In the genomic region with DNA sequence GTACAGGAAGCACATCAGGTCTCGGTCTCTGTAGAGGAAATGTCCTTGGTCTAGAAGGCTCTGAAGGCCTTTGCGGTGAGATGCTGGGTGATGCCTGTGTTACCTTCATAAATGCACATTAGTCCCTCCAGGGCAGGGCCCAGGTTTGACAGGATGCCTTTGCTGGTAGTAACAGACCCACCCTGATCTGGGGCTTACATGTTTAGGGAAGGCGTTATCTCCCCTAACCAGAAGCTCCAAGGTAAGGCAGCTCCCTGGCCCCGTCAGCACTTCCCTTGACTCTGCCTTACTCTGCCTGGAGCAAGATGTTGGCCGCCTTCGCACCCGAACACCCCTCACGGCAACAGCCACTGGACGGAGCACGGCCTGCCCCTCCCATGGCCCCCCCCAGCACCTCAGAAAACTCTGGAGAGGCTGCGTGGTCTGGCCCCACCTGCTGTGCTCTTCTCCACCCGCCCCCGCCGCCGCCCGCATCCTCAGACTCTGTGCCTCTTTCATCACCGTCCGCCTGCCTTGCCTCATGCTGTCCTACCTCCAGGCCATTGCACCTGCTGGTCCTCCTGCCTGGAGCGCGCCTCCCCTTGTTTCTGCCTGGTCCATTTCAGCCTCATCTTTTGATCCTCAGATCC, we compare ENCODE assay signal across 1 cellular context.
TF ChIP-seq lines count a peak whose summit lies in the region.

No MANE protein-coding gene starts in this region.

TF ChIP-seq in K562, 482 proteins besides CTCF, POLR2A, EP300 and RAD21 (continued from another document):
- TF ChIP-seq SREBF1 (IDR thresholded peaks at IDR 0.05; ENCODE audit: borderline replicate concordance, low read depth, low read length) (no peak), ZNF696 (CRISPR knock-in tag; conservative IDR thresholded peaks at IDR 0.05) (no peak), GABPB1 (CRISPR knock-in tag; IDR thresholded peaks at IDR 0.05) (0 out of 2 replicates have a peak, but pooled peaks have one; percentile 40), MECOM (CRISPR knock-in tag; IDR thresholded peaks at IDR 0.05) (no peak), RBM25 (IDR thresholded peaks at IDR 0.05; ENCODE audit: low read depth, low read length, severe bottlenecking) (no peak), GABPA (tag; conservative IDR thresholded peaks at IDR 0.05; ENCODE audit: low read depth) (no peak), NFRKB (IDR thresholded peaks at IDR 0.05; ENCODE audit: low read depth) (no peak), ZBTB1 (CRISPR knock-in tag; IDR thresholded peaks at IDR 0.05; ENCODE audit: borderline replicate concordance, low read depth) (no peak), BMI1 (IDR thresholded peaks at IDR 0.05; ENCODE audit: low read length) (no peak), FOXA3 (CRISPR knock-in tag; conservative IDR thresholded peaks at IDR 0.05 in 1 of 2, IDR thresholded peaks at IDR 0.05 in 1 of 2) (no peak), ILF3 (IDR thresholded peaks at IDR 0.05; ENCODE audit: borderline replicate concordance) (no peak), BDP1 (IDR thresholded peaks at IDR 0.05; ENCODE audit: insufficient read depth, insufficient read length) (no peak), PTTG1 (tag; IDR thresholded peaks at IDR 0.05; ENCODE audit: low read depth) (no peak), POLR2G (IDR thresholded peaks at IDR 0.05; ENCODE audit: low read depth, low read length) (peak; percentile 52), RBM15 (IDR thresholded peaks at IDR 0.05; ENCODE audit: insufficient read depth, low read length) (no peak), MLX (CRISPR knock-in tag; conservative IDR thresholded peaks at IDR 0.05) (no peak), TAF9B (IDR thresholded peaks at IDR 0.05; ENCODE audit: partially characterized antibody) (no peak), NUFIP1 (IDR thresholded peaks at IDR 0.05; ENCODE audit: partially characterized antibody) (no peak), ETV6 (IDR thresholded peaks at IDR 0.05; ENCODE audit: borderline replicate concordance in 1 of 2, low read depth in 2 of 2, low read length in 1 of 2) (no peak), ETV6 (CRISPR knock-in tag; IDR thresholded peaks at IDR 0.05; ENCODE audit: borderline replicate concordance) (no peak), SMAD1 (IDR thresholded peaks at IDR 0.05; ENCODE audit: low read depth, low read length, partially characterized antibody) (no peak), ZNF79 (CRISPR knock-in tag; IDR thresholded peaks at IDR 0.05; ENCODE audit: low read depth) (no peak), SLC30A9 (CRISPR knock-in tag; IDR thresholded peaks at IDR 0.05) (no peak), OTX1 (CRISPR knock-in tag; IDR thresholded peaks at IDR 0.05) (no peak), CEBPG (CRISPR knock-in tag; IDR thresholded peaks at IDR 0.05) (peak; percentile 95), CEBPG (tag; conservative IDR thresholded peaks at IDR 0.05 in 1 of 2, IDR thresholded peaks at IDR 0.05 in 1 of 2) (peak; percentile 57 to 72; a peak in 3 of 4 replicates), FOXP4 (CRISPR knock-in tag; IDR thresholded peaks at IDR 0.05; ENCODE audit: borderline replicate concordance) (no peak), ZNF76 (CRISPR knock-in tag; IDR thresholded peaks at IDR 0.05; ENCODE audit: borderline replicate concordance) (no peak), RBM34 (IDR thresholded peaks at IDR 0.05; ENCODE audit: borderline replicate concordance, insufficient read depth, low read length) (no peak), MAZ (CRISPR knock-in tag; conservative IDR thresholded peaks at IDR 0.05 in 1 of 2, IDR thresholded peaks at IDR 0.05 in 1 of 2) (peak in 1 of 2 experiments; percentile 53; a peak in 1 of 4 replicates), CEBPB (tag; IDR thresholded peaks at IDR 0.05) (peak; percentile 82), DNMT1 (IDR thresholded peaks at IDR 0.05) (no peak), ZNF766 (CRISPR knock-in tag; conservative IDR thresholded peaks at IDR 0.05) (no peak), CHD1 (IDR thresholded peaks at IDR 0.05; ENCODE audit: low read length) (no peak), GTF2E2 (tag; IDR thresholded peaks at IDR 0.05) (no peak), ATF2 (CRISPR knock-in tag; IDR thresholded peaks at IDR 0.05) (no peak), RFX7 (CRISPR knock-in tag; IDR thresholded peaks at IDR 0.05) (no peak), RFX5 (IDR thresholded peaks at IDR 0.05; ENCODE audit: low read depth, low read length) (no peak), PTRF (tag; IDR thresholded peaks at IDR 0.05) (no peak), ZSCAN29 (IDR thresholded peaks at IDR 0.05) (no peak), ZNF224 (CRISPR knock-in tag; IDR thresholded peaks at IDR 0.05) (no peak), RREB1 (CRISPR knock-in tag; IDR thresholded peaks at IDR 0.05) (no peak)
- TF ChIP-seq, protein P1, sequence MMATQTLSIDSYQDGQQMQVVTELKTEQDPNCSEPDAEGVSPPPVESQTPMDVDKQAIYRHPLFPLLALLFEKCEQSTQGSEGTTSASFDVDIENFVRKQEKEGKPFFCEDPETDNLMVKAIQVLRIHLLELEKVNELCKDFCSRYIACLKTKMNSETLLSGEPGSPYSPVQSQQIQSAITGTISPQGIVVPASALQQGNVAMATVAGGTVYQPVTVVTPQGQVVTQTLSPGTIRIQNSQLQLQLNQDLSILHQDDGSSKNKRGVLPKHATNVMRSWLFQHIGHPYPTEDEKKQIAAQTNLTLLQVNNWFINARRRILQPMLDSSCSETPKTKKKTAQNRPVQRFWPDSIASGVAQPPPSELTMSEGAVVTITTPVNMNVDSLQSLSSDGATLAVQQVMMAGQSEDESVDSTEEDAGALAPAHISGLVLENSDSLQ (IDR thresholded peaks at IDR 0.05) = 0 out of 2 replicates have a peak, but pooled peaks have one; percentile 3
- TF ChIP-seq, protein P2, sequence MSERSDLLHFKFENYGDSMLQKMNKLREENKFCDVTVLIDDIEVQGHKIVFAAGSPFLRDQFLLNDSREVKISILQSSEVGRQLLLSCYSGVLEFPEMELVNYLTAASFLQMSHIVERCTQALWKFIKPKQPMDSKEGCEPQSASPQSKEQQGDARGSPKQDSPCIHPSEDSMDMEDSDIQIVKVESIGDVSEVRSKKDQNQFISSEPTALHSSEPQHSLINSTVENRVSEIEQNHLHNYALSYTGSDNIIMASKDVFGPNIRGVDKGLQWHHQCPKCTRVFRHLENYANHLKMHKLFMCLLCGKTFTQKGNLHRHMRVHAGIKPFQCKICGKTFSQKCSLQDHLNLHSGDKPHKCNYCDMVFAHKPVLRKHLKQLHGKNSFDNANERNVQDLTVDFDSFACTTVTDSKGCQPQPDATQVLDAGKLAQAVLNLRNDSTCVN (CRISPR knock-in tag; IDR thresholded peaks at IDR 0.05) = no peak
TF ChIP-seq in K562: peak in this region for 90.
